17 cellular contexts compared by ENCODE assay signal in the genomic region with DNA sequence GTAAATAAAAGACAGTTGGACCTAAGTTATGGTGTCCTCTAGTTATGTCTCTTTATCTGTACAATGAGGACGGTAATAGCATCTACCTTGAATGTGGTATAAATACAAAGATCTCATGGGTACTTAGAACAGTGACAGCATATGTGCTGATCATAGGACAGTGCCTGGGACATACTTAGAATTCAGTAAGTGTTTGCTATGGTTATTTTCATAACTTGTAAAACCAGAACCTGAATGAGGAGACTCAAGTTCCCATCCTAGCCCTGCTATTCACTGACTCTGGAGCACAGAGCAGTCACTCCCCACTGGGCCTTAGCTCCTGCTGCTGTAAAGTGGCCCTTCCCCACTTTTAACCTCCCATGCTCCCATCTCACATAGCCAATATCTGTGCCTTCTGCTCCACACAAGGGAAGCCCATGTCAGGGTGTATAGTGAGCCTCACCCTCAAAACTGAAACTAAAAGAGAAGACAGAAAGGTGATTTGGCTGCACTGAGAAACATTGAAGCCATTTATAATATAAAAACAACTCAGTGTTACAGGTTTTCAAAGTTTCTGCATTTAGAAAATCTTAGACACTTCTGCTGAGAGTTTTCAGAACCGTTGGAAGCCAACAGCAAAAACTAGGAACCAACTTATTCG.
A peak's percentile ranks its signal among the peaks of the same experiment; 100 is the strongest.
DNase-seq lines count a peak whose midpoint lies in the region; ATAC-seq and TF ChIP-seq lines count a peak whose summit lies in the region.
"Had no signal": no experiment of that assay in that cellular context is flagged by ENCODE, and none has a peak within 500 bp of the region (broad histone marks: within the 10 kb centered on the region; RNA-seq: fewer than 3 reads in every experiment).

No MANE protein-coding gene starts in this region.

- no peaks in the 10 kb centered on the region for H3F3A ChIP-seq in smooth muscle cell (ENCODE audit: low read depth)

- H2AFZ ChIP-seq in smooth muscle cell (ENCODE audit: low read depth), result no peak overlapping the region

- H3K9ac ChIP-seq in smooth muscle cell (ENCODE audit: low read depth), result no peak overlapping the region

- H3K36me3 Mint-ChIP-seq in CD8-positive, alpha-beta T cell, result no peaks in the 10 kb centered on the region
- H3K36me3 Mint-ChIP-seq: naive thymus-derived CD8-positive, alpha-beta T cell had no signal

- no peaks in the 10 kb centered on the region for H3K9me3 Mint-ChIP-seq in CD8-positive, alpha-beta T cell

- H4K20me1 ChIP-seq in smooth muscle cell (ENCODE audit: low read depth), result no peaks in the 10 kb centered on the region

- no peaks in the 10 kb centered on the region for H3K4me1 ChIP-seq in CD8-positive, alpha-beta T cell (ENCODE audit: insufficient read depth, low read length)
- H3K4me1 ChIP-seq in smooth muscle cell (ENCODE audit: low read depth) (peaks cover 10% of the 10 kb centered on the region), mucosa of descending colon (ENCODE audit: low read depth) (no peaks in the 10 kb centered on the region)
- H3K4me1 ChIP-seq: foreskin keratinocyte had no signal

- POLR2A ChIA-PET in CD8-positive, alpha-beta T cell (lab: Charles Lee), result no interaction called here

- CTCF ChIA-PET in CD8-positive, alpha-beta T cell (lab: Charles Lee), result no interaction called here

- 78% methylated on average over 3 of the region's 3 CpGs for WGBS in smooth muscle cell (ENCODE audit: low lambda C conversion rate)

- no peak overlapping the region for H3K4me2 ChIP-seq in smooth muscle cell

- no peak for TF ChIP-seq CTCF in CD8-positive, alpha-beta T cell (IDR thresholded peaks at IDR 0.05)
- no peak for TF ChIP-seq CTCF in smooth muscle cell (IDR thresholded peaks at IDR 0.05; ENCODE audit: borderline replicate concordance, insufficient read depth, poor library complexity, severe bottlenecking)
- TF ChIP-seq CTCF in mucosa of descending colon (IDR thresholded peaks at IDR 0.05), result no peak

- no peak for ATAC-seq in CD8-positive, alpha-beta T cell
- ATAC-seq in GM19328 (IDR thresholded peaks at IDR 0.05; ENCODE audit: unreplicated experiment), result peak; percentile 54
- ATAC-seq in HG02763 (IDR thresholded peaks at IDR 0.05; ENCODE audit: unreplicated experiment), result peak; percentile 79
- no peak for ATAC-seq in mucosa of descending colon
- ATAC-seq: foreskin keratinocyte, HCT116, Right ventricle myocardium inferior had no signal

- H3K27ac Mint-ChIP-seq in CD8-positive, alpha-beta T cell, result no peak overlapping the region

- H3K4me3 Mint-ChIP-seq in CD8-positive, alpha-beta T cell, result peak overlapping the region; percentile 13

- DNase-seq in CD8-positive, alpha-beta T cell, result no peak
- DNase-seq in smooth muscle cell (lab: John Stamatoyannopoulos, UW; ENCODE audit: unreplicated experiment), result no peak
- no peak for DNase-seq in HK-2 (ENCODE audit: unreplicated experiment)
- DNase-seq in SK-N-DZ (ENCODE audit: low spot score), result no peak
- DNase-seq in mucosa of descending colon, result no peak
- DNase-seq: ACHN; activated T-cell treated with anti-CD3 and anti-CD28 coated beads for 4 hours; aorta; Calu3; foreskin keratinocyte; naive thymus-derived CD8-positive, alpha-beta T cell; NCI-H524 had no signal

- H3K27ac ChIP-seq in CD8-positive, alpha-beta T cell (ENCODE audit: low read depth, low read length), result no peak overlapping the region
- H3K27ac ChIP-seq in KOPT-K1 (ENCODE audit: low read depth, low read length, poor library complexity, severe bottlenecking), result peak overlapping the region; percentile 20
- no peak overlapping the region for H3K27ac ChIP-seq in smooth muscle cell (ENCODE audit: low read depth)
- H3K27ac ChIP-seq: foreskin keratinocyte had no signal

- H3K9me3 ChIP-seq in CD8-positive, alpha-beta T cell (ENCODE audit: low read length), result no peaks in the 10 kb centered on the region
- H3K9me3 ChIP-seq in KOPT-K1 (ENCODE audit: insufficient read depth, low read length, poor library complexity, severe bottlenecking), result no peaks in the 10 kb centered on the region
- H3K9me3 ChIP-seq in smooth muscle cell (replicated peaks; ENCODE audit: low read depth), result no peaks in the 10 kb centered on the region
- no peaks in the 10 kb centered on the region for H3K9me3 ChIP-seq in mucosa of descending colon

- no peaks in the 10 kb centered on the region for H3K79me2 ChIP-seq in smooth muscle cell (ENCODE audit: low read depth)

- peaks cover 4% of the 10 kb centered on the region for H3K4me1 Mint-ChIP-seq in CD8-positive, alpha-beta T cell (ENCODE audit: low read depth)

- H3K4me3 ChIP-seq in CD8-positive, alpha-beta T cell (ENCODE audit: low read depth, low read length), result no peak overlapping the region
- H3K4me3 ChIP-seq in smooth muscle cell, result no peak overlapping the region
- no peak overlapping the region for H3K4me3 ChIP-seq in mucosa of descending colon

- H3K36me3 ChIP-seq in CD8-positive, alpha-beta T cell (ENCODE audit: insufficient read depth, low read length), result no peaks in the 10 kb centered on the region
- H3K36me3 ChIP-seq in KOPT-K1 (ENCODE audit: insufficient read depth, low read length) (no peaks in the 10 kb centered on the region), smooth muscle cell (ENCODE audit: low read depth) (no peaks in the 10 kb centered on the region), mucosa of descending colon (ENCODE audit: low read depth) (no peaks in the 10 kb centered on the region)

- intact Hi-C loops in CD8-positive, alpha-beta T cell (cut with DNase I, micrococcal nuclease), result no loop called here
- intact Hi-C loops in mucosa of descending colon (cut with DNase I, micrococcal nuclease), result no loop called here

- H3K27me3 Mint-ChIP-seq in CD8-positive, alpha-beta T cell (ENCODE audit: low read depth), result no peaks in the 10 kb centered on the region
- H3K27me3 Mint-ChIP-seq: naive thymus-derived CD8-positive, alpha-beta T cell had no signal

- H3K27me3 ChIP-seq in CD8-positive, alpha-beta T cell (ENCODE audit: insufficient read depth, low read length), result no peaks in the 10 kb centered on the region
- H3K27me3 ChIP-seq in smooth muscle cell (ENCODE audit: low read depth), result no peaks in the 10 kb centered on the region

Comparison
In these comparisons a context has a peak if more than half of its experiments do, and no peak if none do; other contexts are left out.
1. ATAC-seq: peak in GM19328 (single experiment) and HG02763 (single experiment); none in CD8-positive, alpha-beta T cell (single experiment) and mucosa of descending colon (single experiment).